1 cellular context compared by ENCODE assay signal in genomic region chr6:299050-299980, GRCh38.
TF ChIP-seq lines count a peak whose summit lies in the region.

No MANE protein-coding gene starts in this region.

TF ChIP-seq in endothelial cell of umbilical vein, 7 proteins besides CTCF, POLR2A, EP300 and RAD21 (continued from another document):
- no peak for TF ChIP-seq EZH2 (IDR thresholded peaks at IDR 0.05; ENCODE audit: borderline replicate concordance, low read depth, low read length, severe bottlenecking)
- TF ChIP-seq GATA2 (IDR thresholded peaks at IDR 0.05; ENCODE audit: insufficient read depth, insufficient read length, low read depth, low read length): no peak
- no peak for TF ChIP-seq MYC (IDR thresholded peaks at IDR 0.05; ENCODE audit: low read depth, low read length)
